In the genomic region with DNA sequence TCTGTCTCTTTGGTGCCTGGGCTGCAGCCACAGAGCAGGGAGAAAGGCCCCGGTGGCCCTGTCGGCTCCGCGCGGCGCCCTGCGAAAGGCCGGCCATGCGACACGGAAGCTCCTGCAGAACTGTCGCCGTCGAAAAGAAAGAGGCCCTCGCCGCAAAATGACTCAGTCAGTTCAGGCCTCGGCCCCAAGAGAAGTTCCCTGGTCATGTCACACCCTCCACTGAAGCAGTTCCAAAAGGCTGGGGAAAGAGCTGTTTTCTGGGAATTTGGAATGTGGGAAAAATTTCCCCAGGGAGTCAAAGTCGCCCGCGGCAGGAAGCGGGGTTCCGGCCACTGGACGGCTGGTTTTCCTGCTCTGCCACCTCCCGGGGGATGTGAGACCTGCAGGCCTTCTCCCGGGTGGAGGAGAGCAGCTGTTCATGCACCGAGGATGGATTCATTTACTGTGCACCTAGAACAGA, we compare ENCODE assay signal across 9 cellular contexts.
DNase-seq lines count a peak whose midpoint lies in the region; ATAC-seq, FAIRE-seq and TF ChIP-seq lines count a peak whose summit lies in the region.
"Had no signal": no experiment of that assay in that cellular context is flagged by ENCODE, and none has a peak within 500 bp of the region (broad histone marks: within the 10 kb centered on the region; RNA-seq: fewer than 3 reads in every experiment).

No MANE protein-coding gene starts in this region.

- H3K4me3 Mint-ChIP-seq in WTC11 = no peak overlapping the region; the same call in 1 of the 2 replicates
- H3K4me3 Mint-ChIP-seq in activated T-cell treated with anti-CD3 and anti-CD28 coated beads, Interleukin-2, amount 50 U/mL, for 72 hours = no peak overlapping the region

- FAIRE-seq in GM12892 (lab: Jason Lieb, UNC) = no peak

- POLR2A ChIA-PET in WTC11 (lab: Charles Lee) = no interaction called here

- TF ChIP-seq CTCF in WTC11 (IDR thresholded peaks at IDR 0.05) = 0 out of 2 replicates have a peak, but pooled peaks have one; percentile 40

- TF ChIP-seq POLR2A in GM12892 (IDR thresholded peaks at IDR 0.05; ENCODE audit: low read depth, low read length) = no peak

- peaks cover 10% of the 10 kb centered on the region for H3K9me3 Mint-ChIP-seq in WTC11
- no peaks in the 10 kb centered on the region for H3K9me3 Mint-ChIP-seq in activated T-cell treated with anti-CD3 and anti-CD28 coated beads, Interleukin-2, amount 50 U/mL, for 72 hours

- peak; percentile 94 for DNase-seq in ELF-1 (ENCODE audit: low read depth, low spot score)
- peak; percentile 70 for DNase-seq in WTC11 (ENCODE audit: low spot score)
- DNase-seq in left cardiac atrium = peak; percentile 74
- DNase-seq in renal cortical epithelial cell (ENCODE audit: low read depth) = peak; percentile 25
- DNase-seq in activated T-cell treated with anti-CD3 and anti-CD28 coated beads, Interleukin-2, amount 50 U/mL, for 72 hours = no peak
- DNase-seq in GM12892 (ENCODE audit: insufficient read length) = no peak
- DNase-seq: KBM-7 had no signal

- H3K27me3 Mint-ChIP-seq in WTC11 (ENCODE audit: low read depth) = peaks cover 5% of the 10 kb centered on the region; the same call in 1 of the 2 replicates
- H3K27me3 Mint-ChIP-seq in activated T-cell treated with anti-CD3 and anti-CD28 coated beads, Interleukin-2, amount 50 U/mL, for 72 hours (ENCODE audit: low read depth) = peaks cover 33% of the 10 kb centered on the region

- CTCF ChIA-PET in WTC11 (lab: Charles Lee) = interaction anchor here (0.7 to 3.6 kb wide), 18 partner anchors 9 to 1039 kb away, joined by 3 to 19 read pairs (median 3); a partner anchor contains a TSS

- peaks cover 4% of the 10 kb centered on the region for H3K4me1 Mint-ChIP-seq in WTC11
- H3K4me1 Mint-ChIP-seq in activated T-cell treated with anti-CD3 and anti-CD28 coated beads, Interleukin-2, amount 50 U/mL, for 72 hours (ENCODE audit: low read depth) = no peaks in the 10 kb centered on the region

- ATAC-seq in WTC11 (peak; percentile 71), left cardiac atrium (peak; percentile 64 to 76), GM19035 (IDR thresholded peaks at IDR 0.05; ENCODE audit: unreplicated experiment) (no peak), GM19395 (IDR thresholded peaks at IDR 0.05; ENCODE audit: unreplicated experiment) (no peak)
- no peak for ATAC-seq in activated T-cell treated with anti-CD3 and anti-CD28 coated beads, Interleukin-2, amount 50 U/mL, for 72 hours (replicated peaks in 1 of 2)

- no peak overlapping the region for H3K27ac Mint-ChIP-seq in WTC11
- H3K27ac Mint-ChIP-seq in activated T-cell treated with anti-CD3 and anti-CD28 coated beads, Interleukin-2, amount 50 U/mL, for 72 hours = no peak overlapping the region

- H3K36me3 Mint-ChIP-seq in WTC11 = no peaks in the 10 kb centered on the region
- no peaks in the 10 kb centered on the region for H3K36me3 Mint-ChIP-seq in activated T-cell treated with anti-CD3 and anti-CD28 coated beads, Interleukin-2, amount 50 U/mL, for 72 hours (ENCODE audit: insufficient read depth in 2 of 2)

- intact Hi-C loops in left cardiac atrium (cut with DNase I) = no loop called here

TF ChIP-seq in WTC11, 78 proteins besides CTCF, POLR2A, EP300 and RAD21:
- TF ChIP-seq ZNF317 (CRISPR knock-in tag; IDR thresholded peaks at IDR 0.05; ENCODE audit: borderline replicate concordance, low read depth) (no peak), SMAD4 (CRISPR knock-in tag; IDR thresholded peaks at IDR 0.05) (no peak), TEAD1 (CRISPR knock-in tag; IDR thresholded peaks at IDR 0.05) (no peak), SP1 (CRISPR knock-in tag; conservative IDR thresholded peaks at IDR 0.05) (no peak), GTF2I (CRISPR knock-in tag; conservative IDR thresholded peaks at IDR 0.05) (no peak), ZNF263 (CRISPR knock-in tag; IDR thresholded peaks at IDR 0.05; ENCODE audit: low read depth) (no peak)
- TF ChIP-seq, protein P1, sequence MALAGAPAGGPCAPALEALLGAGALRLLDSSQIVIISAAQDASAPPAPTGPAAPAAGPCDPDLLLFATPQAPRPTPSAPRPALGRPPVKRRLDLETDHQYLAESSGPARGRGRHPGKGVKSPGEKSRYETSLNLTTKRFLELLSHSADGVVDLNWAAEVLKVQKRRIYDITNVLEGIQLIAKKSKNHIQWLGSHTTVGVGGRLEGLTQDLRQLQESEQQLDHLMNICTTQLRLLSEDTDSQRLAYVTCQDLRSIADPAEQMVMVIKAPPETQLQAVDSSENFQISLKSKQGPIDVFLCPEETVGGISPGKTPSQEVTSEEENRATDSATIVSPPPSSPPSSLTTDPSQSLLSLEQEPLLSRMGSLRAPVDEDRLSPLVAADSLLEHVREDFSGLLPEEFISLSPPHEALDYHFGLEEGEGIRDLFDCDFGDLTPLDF (CRISPR knock-in tag; IDR thresholded peaks at IDR 0.05) = no peak
- TF ChIP-seq, protein P2, sequence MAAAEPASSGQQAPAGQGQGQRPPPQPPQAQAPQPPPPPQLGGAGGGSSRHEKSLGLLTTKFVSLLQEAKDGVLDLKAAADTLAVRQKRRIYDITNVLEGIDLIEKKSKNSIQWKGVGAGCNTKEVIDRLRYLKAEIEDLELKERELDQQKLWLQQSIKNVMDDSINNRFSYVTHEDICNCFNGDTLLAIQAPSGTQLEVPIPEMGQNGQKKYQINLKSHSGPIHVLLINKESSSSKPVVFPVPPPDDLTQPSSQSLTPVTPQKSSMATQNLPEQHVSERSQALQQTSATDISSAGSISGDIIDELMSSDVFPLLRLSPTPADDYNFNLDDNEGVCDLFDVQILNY (CRISPR knock-in tag; IDR thresholded peaks at IDR 0.05) = no peak
- TF ChIP-seq, protein P3, sequence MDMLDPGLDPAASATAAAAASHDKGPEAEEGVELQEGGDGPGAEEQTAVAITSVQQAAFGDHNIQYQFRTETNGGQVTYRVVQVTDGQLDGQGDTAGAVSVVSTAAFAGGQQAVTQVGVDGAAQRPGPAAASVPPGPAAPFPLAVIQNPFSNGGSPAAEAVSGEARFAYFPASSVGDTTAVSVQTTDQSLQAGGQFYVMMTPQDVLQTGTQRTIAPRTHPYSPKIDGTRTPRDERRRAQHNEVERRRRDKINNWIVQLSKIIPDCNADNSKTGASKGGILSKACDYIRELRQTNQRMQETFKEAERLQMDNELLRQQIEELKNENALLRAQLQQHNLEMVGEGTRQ (CRISPR knock-in tag; IDR thresholded peaks at IDR 0.05) = no peak
- TF ChIP-seq, protein P4, sequence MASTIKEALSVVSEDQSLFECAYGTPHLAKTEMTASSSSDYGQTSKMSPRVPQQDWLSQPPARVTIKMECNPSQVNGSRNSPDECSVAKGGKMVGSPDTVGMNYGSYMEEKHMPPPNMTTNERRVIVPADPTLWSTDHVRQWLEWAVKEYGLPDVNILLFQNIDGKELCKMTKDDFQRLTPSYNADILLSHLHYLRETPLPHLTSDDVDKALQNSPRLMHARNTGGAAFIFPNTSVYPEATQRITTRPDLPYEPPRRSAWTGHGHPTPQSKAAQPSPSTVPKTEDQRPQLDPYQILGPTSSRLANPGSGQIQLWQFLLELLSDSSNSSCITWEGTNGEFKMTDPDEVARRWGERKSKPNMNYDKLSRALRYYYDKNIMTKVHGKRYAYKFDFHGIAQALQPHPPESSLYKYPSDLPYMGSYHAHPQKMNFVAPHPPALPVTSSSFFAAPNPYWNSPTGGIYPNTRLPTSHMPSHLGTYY (CRISPR knock-in tag; IDR thresholded peaks at IDR 0.05) = no peak
- TF ChIP-seq, protein P5, sequence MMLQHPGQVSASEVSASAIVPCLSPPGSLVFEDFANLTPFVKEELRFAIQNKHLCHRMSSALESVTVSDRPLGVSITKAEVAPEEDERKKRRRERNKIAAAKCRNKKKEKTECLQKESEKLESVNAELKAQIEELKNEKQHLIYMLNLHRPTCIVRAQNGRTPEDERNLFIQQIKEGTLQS (CRISPR knock-in tag; conservative IDR thresholded peaks at IDR 0.05) = no peak
- TF ChIP-seq, protein P6, sequence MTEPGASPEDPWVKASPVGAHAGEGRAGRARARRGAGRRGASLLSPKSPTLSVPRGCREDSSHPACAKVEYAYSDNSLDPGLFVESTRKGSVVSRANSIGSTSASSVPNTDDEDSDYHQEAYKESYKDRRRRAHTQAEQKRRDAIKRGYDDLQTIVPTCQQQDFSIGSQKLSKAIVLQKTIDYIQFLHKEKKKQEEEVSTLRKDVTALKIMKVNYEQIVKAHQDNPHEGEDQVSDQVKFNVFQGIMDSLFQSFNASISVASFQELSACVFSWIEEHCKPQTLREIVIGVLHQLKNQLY (CRISPR knock-in tag; IDR thresholded peaks at IDR 0.05) = no peak

Comparison
In these comparisons a context has a peak if more than half of its experiments do, and no peak if none do; other contexts are left out.
1. DNase-seq: peak in ELF-1 (single experiment), WTC11 (single experiment), left cardiac atrium (single experiment) and renal cortical epithelial cell (single experiment); none in activated T-cell treated with anti-CD3 and anti-CD28 coated beads, Interleukin-2, amount 50 U/mL, for 72 hours (0 of 2) and GM12892 (single experiment).
2. ATAC-seq: peak in WTC11 (single experiment) and left cardiac atrium (2 of 2); none in GM19035 (single experiment), GM19395 (single experiment) and activated T-cell treated with anti-CD3 and anti-CD28 coated beads, Interleukin-2, amount 50 U/mL, for 72 hours (0 of 2).